Comparison of ENCODE assay signal across 19 cellular contexts in genomic region chr21:41852151-41852928, GRCh38. TPM values are rescaled to one million over a fixed set of nuclear protein-coding genes. Genes with fewer than 3 reads are reported as not detected.
DNase-seq lines count a peak whose midpoint lies in the region; ATAC-seq and TF ChIP-seq lines count a peak whose summit lies in the region.
"Had no signal": no experiment of that assay in that cellular context is flagged by ENCODE, and none has a peak within 500 bp of the region (broad histone marks: within the 10 kb centered on the region; RNA-seq: fewer than 3 reads in every experiment).

No MANE protein-coding gene starts in this region.

- H3K4me3 ChIP-seq in BLaER1, result no peak overlapping the region
- H3K4me3 ChIP-seq in OCI-LY1 (ENCODE audit: low read depth, low read length, poor library complexity, severe bottlenecking), result no peak overlapping the region
- no peak overlapping the region for H3K4me3 ChIP-seq in osteoblast (ENCODE audit: insufficient read depth, low read length)
- H3K4me3 ChIP-seq in tibial nerve, result no peak overlapping the region
- H3K4me3 ChIP-seq: A549, GM23338 had no signal

- no peaks in the 10 kb centered on the region for H3K27me3 Mint-ChIP-seq in memory B cell
- H3K27me3 Mint-ChIP-seq in activated T-cell treated with anti-CD3 and anti-CD28 coated beads, Interleukin-2, amount 50 U/mL, for 72 hours (ENCODE audit: low read depth), result no peaks in the 10 kb centered on the region
- H3K27me3 Mint-ChIP-seq: IgD-negative memory B cell had no signal

- no peaks in the 10 kb centered on the region; the same call in 1 of the 2 replicates for H3F3A ChIP-seq in OCI-LY1 (ENCODE audit: insufficient read depth, low read length)

- H3K9me3 Mint-ChIP-seq in memory B cell, result peaks cover 1% of the 10 kb centered on the region
- H3K9me3 Mint-ChIP-seq in activated T-cell treated with anti-CD3 and anti-CD28 coated beads, Interleukin-2, amount 50 U/mL, for 72 hours, result no peaks in the 10 kb centered on the region
- H3K9me3 Mint-ChIP-seq: CD8-positive, alpha-beta T cell; GM23338; IgD-negative memory B cell had no signal

- H3K9me2 ChIP-seq in OCI-LY1 (ENCODE audit: low read depth, low read length), result no peaks in the 10 kb centered on the region

- peaks cover 32% of the 10 kb centered on the region for H3K36me3 Mint-ChIP-seq in memory B cell
- peaks cover 1 to 10% of the 10 kb centered on the region in 2 donors for H3K36me3 Mint-ChIP-seq in activated T-cell treated with anti-CD3 and anti-CD28 coated beads, Interleukin-2, amount 50 U/mL, for 72 hours (ENCODE audit: insufficient read depth in 2 of 2)

- H3K27me3 ChIP-seq in BLaER1 (no peaks in the 10 kb centered on the region), OCI-LY1 (ENCODE audit: insufficient read depth, low read length) (no peaks in the 10 kb centered on the region), osteoblast (ENCODE audit: insufficient read depth, low read length) (no peaks in the 10 kb centered on the region), tibial nerve (no peaks in the 10 kb centered on the region)

- H2AFZ ChIP-seq in OCI-LY1 (ENCODE audit: low read length) (no peak overlapping the region), osteoblast (ENCODE audit: low read length) (no peak overlapping the region)
- H2AFZ ChIP-seq: GM23338 had no signal

- H3K4me1 ChIP-seq in BLaER1 (peaks cover 51% of the 10 kb centered on the region), OCI-LY1 (ENCODE audit: insufficient read depth, low read length, severe bottlenecking) (peaks cover 45% of the 10 kb centered on the region), osteoblast (ENCODE audit: insufficient read depth, low read length) (no peaks in the 10 kb centered on the region), tibial nerve (no peaks in the 10 kb centered on the region)

- H3K36me3 ChIP-seq in BLaER1 (peaks cover 68% of the 10 kb centered on the region), OCI-LY1 (ENCODE audit: insufficient read depth, low read length) (peaks cover 87% of the 10 kb centered on the region), osteoblast (ENCODE audit: insufficient read depth, low read length) (peaks cover 27% of the 10 kb centered on the region), tibial nerve (peaks cover 0 to 87% (median 4%) of the 10 kb centered on the region in 3 donors)

- peak overlapping the region; percentile 60 for H3K4me2 ChIP-seq in BLaER1
- no peak overlapping the region for H3K4me2 ChIP-seq in OCI-LY1 (ENCODE audit: low read length)
- H3K4me2 ChIP-seq in osteoblast (ENCODE audit: insufficient read depth, low read length), result no peak overlapping the region
- H3K4me2 ChIP-seq: A549, GM23338 had no signal

- H3K79me2 ChIP-seq in OCI-LY1 (ENCODE audit: insufficient read depth, low read length) (no peaks in the 10 kb centered on the region), osteoblast (ENCODE audit: insufficient read depth, low read length) (no peaks in the 10 kb centered on the region)

- H3K4me1 Mint-ChIP-seq in memory B cell, result no peaks in the 10 kb centered on the region
- no peaks in the 10 kb centered on the region for H3K4me1 Mint-ChIP-seq in activated T-cell treated with anti-CD3 and anti-CD28 coated beads, Interleukin-2, amount 50 U/mL, for 72 hours (ENCODE audit: low read depth)
- H3K4me1 Mint-ChIP-seq: GM23338 had no signal

- TF ChIP-seq EP300 in tibial nerve (IDR thresholded peaks at IDR 0.05), result no peak

- DNase-seq in memory B cell (ENCODE audit: low spot score in 2 of 2) (no peak), osteoblast (ENCODE audit: insufficient read length, low spot score, missing footprints) (peak; percentile 23), NCI-H1417 (lab: John Stamatoyannopoulos, UW) (no peak), tibial nerve (ENCODE audit: low spot score in 2 of 2) (no peak)
- no peak for DNase-seq in activated T-cell treated with anti-CD3 and anti-CD28 coated beads, Interleukin-2, amount 50 U/mL, for 72 hours
- DNase-seq: AML-193; Calu3; CD8-positive, alpha-beta T cell; EL; H7 had no signal

- no peak overlapping the region for H3K4me3 Mint-ChIP-seq in memory B cell
- no peak overlapping the region for H3K4me3 Mint-ChIP-seq in activated T-cell treated with anti-CD3 and anti-CD28 coated beads, Interleukin-2, amount 50 U/mL, for 72 hours
- H3K4me3 Mint-ChIP-seq: CD8-positive, alpha-beta T cell; GM23338; IgD-negative memory B cell had no signal

- H4K20me1 ChIP-seq in BLaER1, result no peaks in the 10 kb centered on the region
- no peaks in the 10 kb centered on the region for H4K20me1 ChIP-seq in OCI-LY1 (ENCODE audit: insufficient read depth, low read length)
- H4K20me1 ChIP-seq in osteoblast (ENCODE audit: insufficient read depth, low read length), result no peaks in the 10 kb centered on the region

- no peak for TF ChIP-seq CTCF in OCI-LY1 (IDR thresholded peaks at IDR 0.05; ENCODE audit: low read length)
- no peak for TF ChIP-seq CTCF in osteoblast (IDR thresholded peaks at IDR 0.05; ENCODE audit: extremely low read depth, low read depth, low read length)
- no peak for TF ChIP-seq CTCF in tibial nerve (IDR thresholded peaks at IDR 0.05)

- peak overlapping the region; percentile 32; the same call in 1 of the 2 replicates for H3K9ac ChIP-seq in BLaER1
- no peak overlapping the region; the same call in 1 of the 2 replicates for H3K9ac ChIP-seq in OCI-LY1 (ENCODE audit: low read length)

- WGBS in tibial nerve, 2 donors, result 85 to 87% methylated on average over 21 of the region's 21 CpGs

- H3K9me3 ChIP-seq in BLaER1 (peaks cover 12% of the 10 kb centered on the region; the same call in 1 of the 2 replicates), OCI-LY1 (ENCODE audit: low read length) (no peaks in the 10 kb centered on the region), osteoblast (ENCODE audit: low read depth, low read length) (no peaks in the 10 kb centered on the region), tibial nerve (no peaks in the 10 kb centered on the region)
- H3K9me3 ChIP-seq: A549 had no signal

- H3K27ac ChIP-seq in BLaER1 (peak overlapping the region; percentile 42), OCI-LY1 (ENCODE audit: low read depth, low read length, poor library complexity, severe bottlenecking) (peak overlapping the region; percentile 67), osteoblast (ENCODE audit: low read depth, low read length) (no peak overlapping the region), tibial nerve (peak overlapping the region in 1 of 4 donors; percentile 43)
- H3K27ac ChIP-seq: 22Rv1, A549 had no signal

- ATAC-seq in memory B cell (ENCODE audit: low read depth) (no peak), GM19035 (IDR thresholded peaks at IDR 0.05; ENCODE audit: unreplicated experiment) (no peak)
- no peak for ATAC-seq in activated T-cell treated with anti-CD3 and anti-CD28 coated beads, Interleukin-2, amount 50 U/mL, for 72 hours (replicated peaks in 1 of 2)
- ATAC-seq: A549; CD8-positive, alpha-beta T cell; GM23338; HCT116; HepG2 had no signal

- H3K27ac Mint-ChIP-seq in memory B cell, result peak overlapping the region; percentile 53
- no peak overlapping the region for H3K27ac Mint-ChIP-seq in activated T-cell treated with anti-CD3 and anti-CD28 coated beads, Interleukin-2, amount 50 U/mL, for 72 hours
- H3K27ac Mint-ChIP-seq: CD8-positive, alpha-beta T cell; GM23338; IgD-negative memory B cell had no signal

- no peak for TF ChIP-seq POLR2A in tibial nerve (IDR thresholded peaks at IDR 0.05)

RNA-seq across cellular contexts. Expression of gene PRDM15, which starts 26.8 kb away (rescaled TPM):
- total RNA-seq in osteoblast (7.2 and 8.8 TPM in 2 replicates), tibial nerve (10 to 100 TPM; 11.8 to 33.7 (median 18.5) TPM)
- total RNA-seq in activated T-cell treated with anti-CD3 and anti-CD28 coated beads, Interleukin-2, amount 50 U/mL, for 72 hours, result 10 to 100 TPM; 12.1 to 14.6 TPM
